Comparison of ENCODE assay signal across 8 cellular contexts in the genomic region with DNA sequence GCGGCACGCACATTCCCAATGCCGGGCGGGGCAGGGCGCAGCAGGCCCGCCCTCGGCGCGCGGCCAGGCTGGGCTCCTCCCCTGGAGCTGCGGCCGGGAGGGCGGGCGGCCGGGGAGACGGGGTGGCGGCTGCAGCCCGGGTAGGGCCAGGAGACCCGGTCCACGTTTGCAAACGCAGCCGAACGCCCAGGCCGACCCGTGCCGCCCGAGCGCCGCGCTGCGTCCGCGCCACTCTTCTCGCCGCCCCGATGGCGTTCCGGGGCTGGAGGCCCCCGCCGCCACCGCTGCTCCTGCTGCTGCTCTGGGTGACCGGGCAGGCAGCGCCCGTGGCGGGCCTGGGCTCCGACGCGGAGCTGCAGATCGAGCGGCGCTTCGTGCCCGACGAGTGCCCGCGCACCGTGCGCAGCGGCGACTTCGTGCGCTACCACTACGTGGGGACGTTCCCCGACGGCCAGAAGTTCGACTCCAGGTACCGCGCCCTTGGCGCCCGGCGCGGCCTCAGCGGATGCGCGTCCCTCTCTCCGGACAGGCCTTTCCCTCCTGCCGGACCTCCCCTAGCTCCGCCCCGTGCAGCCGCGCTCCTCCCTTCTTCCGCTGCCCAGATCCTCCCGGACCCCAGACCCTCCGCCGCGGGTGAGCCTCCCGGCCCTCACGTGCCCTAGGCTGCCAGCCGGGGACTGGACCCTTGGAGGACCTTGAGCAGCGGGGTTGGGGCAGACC. TPM values are rescaled to one million over a fixed set of nuclear protein-coding genes. Genes with fewer than 3 reads are reported as not detected.
DNase-seq lines count a peak whose midpoint lies in the region; TF ChIP-seq lines count a peak whose summit lies in the region.

Gene FKBP9 (plus strand): TSS at position 115 of the 720 bp plus-strand sequence. CDS start 134 bp downstream, at position 249.

- peaks cover 17% of the 10 kb centered on the region for H3K27me3 Mint-ChIP-seq in IgD-negative memory B cell

- H2AFZ ChIP-seq in GM23248 (peak within 1 kb of the TSS; percentile 90), SK-N-SH (ENCODE audit: low read depth) (peak within 1 kb of the TSS; percentile 98), smooth muscle cell (ENCODE audit: low read depth) (peak within 1 kb of the TSS; percentile 95)

- H3K4me1 ChIP-seq in GM23248 (ENCODE audit: insufficient read depth) (peaks cover 19% of the 10 kb centered on the region), SK-N-SH (ENCODE audit: control insufficient read depth in 1 of 2, insufficient read depth in 2 of 2, low read depth in 1 of 2, low read length in 1 of 2) (peaks cover 0 to 13% of the 10 kb centered on the region in 2 experiments; a peak in 1 of 4 replicates), smooth muscle cell (ENCODE audit: low read depth) (no peaks in the 10 kb centered on the region)

- H3K79me2 ChIP-seq in GM23248 (ENCODE audit: insufficient read depth) = peaks cover 52% of the 10 kb centered on the region
- H3K79me2 ChIP-seq in SK-N-SH (ENCODE audit: insufficient read depth) = peaks cover 48% of the 10 kb centered on the region
- peaks cover 8% of the 10 kb centered on the region for H3K79me2 ChIP-seq in smooth muscle cell (ENCODE audit: low read depth)

- WGBS in GM23248 (ENCODE audit: low coverage in 1 of 2, low lambda C conversion rate in 2 of 2, missing lambda C conversion rate in 2 of 2), 2 experiments = 1 to 2% methylated on average over 45 to 90 of the region's 91 CpGs
- 2% methylated on average over 32 of the region's 91 CpGs for WGBS in SK-N-SH (ENCODE audit: low lambda C conversion rate)
- WGBS in smooth muscle cell (ENCODE audit: low lambda C conversion rate) = under 1% methylated on average over 44 of the region's 91 CpGs

- TF ChIP-seq CTCF in SK-N-SH (IDR thresholded peaks at IDR 0.05) (no peak), smooth muscle cell (IDR thresholded peaks at IDR 0.05; ENCODE audit: borderline replicate concordance, insufficient read depth, poor library complexity, severe bottlenecking) (no peak)

- peak within 1 kb of the TSS; percentile 98 for H3K4me3 ChIP-seq in GM23248
- peak within 1 kb of the TSS; percentile 81 to 89 for H3K4me3 ChIP-seq in SK-N-SH (ENCODE audit: low read depth in 2 of 2, low read length in 1 of 2)
- H3K4me3 ChIP-seq in smooth muscle cell = peak within 1 kb of the TSS; percentile 81

- no peak for TF ChIP-seq RAD21 in SK-N-SH (IDR thresholded peaks at IDR 0.05; ENCODE audit: low read length)

- peak within 1 kb of the TSS; percentile 50 to 95 (median 80) for H3K4me3 Mint-ChIP-seq in IgD-negative memory B cell

- H3K27ac ChIP-seq in GM23248 (peak within 1 kb of the TSS; percentile 97), SK-N-SH (ENCODE audit: low read depth in 2 of 2, low read length in 1 of 2) (peak within 1 kb of the TSS; percentile 65 to 92), smooth muscle cell (ENCODE audit: low read depth) (peak within 1 kb of the TSS; percentile 48)

- POLR2A ChIA-PET in SK-N-SH (lab: Yijun Ruan, JAX) = interaction anchor here (0.9 to 2.7 kb wide), 6 partner anchors 15 to 151 kb away, joined by 4 to 16 read pairs (median 6); partner anchors contain the start of genes KBTBD2, NT5C3A and RP9

- H4K20me1 ChIP-seq in GM23248 (ENCODE audit: insufficient read depth) = no peaks in the 10 kb centered on the region
- no peaks in the 10 kb centered on the region for H4K20me1 ChIP-seq in SK-N-SH (ENCODE audit: insufficient read depth)
- H4K20me1 ChIP-seq in smooth muscle cell (ENCODE audit: low read depth) = no peaks in the 10 kb centered on the region

- H3K9me3 ChIP-seq in GM23248 (ENCODE audit: low read depth) (no peaks in the 10 kb centered on the region), SK-N-SH (no peaks in the 10 kb centered on the region), smooth muscle cell (replicated peaks; ENCODE audit: low read depth) (no peaks in the 10 kb centered on the region)

- peaks cover 2% of the 10 kb centered on the region for H3K36me3 Mint-ChIP-seq in IgD-negative memory B cell

- CTCF ChIA-PET in SK-N-SH (lab: Yijun Ruan, JAX) = interaction anchor here (1.1 to 4.2 kb wide), 6 partner anchors 14 to 157 kb away, joined by 3 to 18 read pairs (median 10); partner anchors contain the start of gene NT5C3A

- H3K36me3 ChIP-seq in GM23248 (ENCODE audit: low read depth) (0 out of 2 replicates have a peak, but pooled peaks cover 6% of the 10 kb centered on the region), SK-N-SH (replicated peaks in 1 of 2; ENCODE audit: control insufficient read depth in 1 of 2, insufficient read depth in 2 of 2, low read length in 1 of 2) (peaks cover 2 to 5% of the 10 kb centered on the region in 2 experiments), smooth muscle cell (ENCODE audit: low read depth) (no peaks in the 10 kb centered on the region)

- peaks cover 0 to 3% (median 2%) of the 10 kb centered on the region in 3 donors for H3K4me1 Mint-ChIP-seq in IgD-negative memory B cell

- no peaks in the 10 kb centered on the region for H3K9me3 Mint-ChIP-seq in IgD-negative memory B cell

- in situ Hi-C loops in GM23248 (cut with MboI) = no loop called here

- H3F3A ChIP-seq in GM23248 (ENCODE audit: insufficient read depth) = 0 out of 2 replicates have a peak, but pooled peaks cover 15% of the 10 kb centered on the region
- no peaks in the 10 kb centered on the region for H3F3A ChIP-seq in SK-N-SH (replicated peaks; ENCODE audit: insufficient read depth)
- no peaks in the 10 kb centered on the region for H3F3A ChIP-seq in smooth muscle cell (ENCODE audit: low read depth)

- DNase-seq in activated gamma-delta T cell (lab: John Stamatoyannopoulos, UW) (peak; percentile 15), activated gamma-delta T cell treated with Interleukin-2 at 50 U/mL for 16 hours (no peak), GM23248 (peak; percentile 95), SK-N-SH (peak; percentile 99), dedifferentiated amniotic fluid mesenchymal stem cell (ENCODE audit: extremely low spot score) (peak; percentile 74), kidney glomerular epithelial cell (lab: John Stamatoyannopoulos, UW) (peak; percentile 52), smooth muscle cell (lab: John Stamatoyannopoulos, UW; ENCODE audit: unreplicated experiment) (peak; percentile 69)

- no peak within 1 kb of the TSS for H3K27ac Mint-ChIP-seq in IgD-negative memory B cell

- H3K27me3 ChIP-seq in GM23248 (replicated peaks; ENCODE audit: insufficient read depth) = no peaks in the 10 kb centered on the region
- H3K27me3 ChIP-seq in SK-N-SH (ENCODE audit: insufficient read depth) = no peaks in the 10 kb centered on the region
- H3K27me3 ChIP-seq in smooth muscle cell (ENCODE audit: low read depth) = no peaks in the 10 kb centered on the region

- TF ChIP-seq EP300 in SK-N-SH (IDR thresholded peaks at IDR 0.05; ENCODE audit: borderline replicate concordance in 1 of 2, low read depth in 1 of 2, low read length in 1 of 2) = 0 out of 4 replicates have a peak, but pooled peaks of 1 of the 2 experiments have one; percentile 8

- H3K4me2 ChIP-seq in GM23248 (ENCODE audit: unreplicated experiment) (peak within 1 kb of the TSS; percentile 93), SK-N-SH (peak within 1 kb of the TSS; percentile 90), smooth muscle cell (peak within 1 kb of the TSS; percentile 92)

- H3K9ac ChIP-seq in GM23248 (peak within 1 kb of the TSS; percentile 97), SK-N-SH (peak within 1 kb of the TSS; percentile 94), smooth muscle cell (ENCODE audit: low read depth) (peak within 1 kb of the TSS; percentile 80)

- H3K9me2 ChIP-seq in GM23248 (ENCODE audit: insufficient read depth) (no peaks in the 10 kb centered on the region), SK-N-SH (no peaks in the 10 kb centered on the region)

TF ChIP-seq in SK-N-SH, 30 proteins besides CTCF, POLR2A, EP300 and RAD21 (continues in another document):
- TF ChIP-seq RFX5 (IDR thresholded peaks at IDR 0.05; ENCODE audit: low read length) (no peak), MAX (IDR thresholded peaks at IDR 0.05; ENCODE audit: low read depth) (peak; percentile 88; the same call in 1 of the 2 replicates), GABPA (IDR thresholded peaks at IDR 0.05; ENCODE audit: low read depth) (peak; percentile 67), MXI1 (IDR thresholded peaks at IDR 0.05; ENCODE audit: low read depth, low read length) (peak; percentile 86), TAF1 (IDR thresholded peaks at IDR 0.05; ENCODE audit: borderline replicate concordance, low read depth, low read length) (peak; percentile 82), FOXJ3 (CRISPR knock-in tag; IDR thresholded peaks at IDR 0.05) (peak; percentile 49; the same call in 1 of the 2 replicates), ELF1 (IDR thresholded peaks at IDR 0.05) (peak; percentile 35; the same call in 1 of the 2 replicates), PBX3 (IDR thresholded peaks at IDR 0.05) (peak; percentile 33), NFIC (IDR thresholded peaks at IDR 0.05; ENCODE audit: borderline replicate concordance) (peak; percentile 57), JUND (IDR thresholded peaks at IDR 0.05) (no peak), CHD2 (IDR thresholded peaks at IDR 0.05; ENCODE audit: low read length, partially characterized antibody) (no peak)

RNA-seq across cellular contexts. Expression of gene FKBP9, which starts in this region (rescaled TPM):
- total RNA-seq in GM23248 (2014; rRNA removed; shearing (Covaris generic)) = 555 and 556 TPM in 2 replicates
- polyA plus RNA-seq in GM23248 (2016; fragmentation: Nextera tagmentation; extraction: Ambion mirVana) = 350 and 364 TPM in 2 replicates
- 0.30 TPM for polyA plus RNA-seq in IgD-negative memory B cell
- 211 and 219 TPM in 2 replicates for polyA plus RNA-seq in SK-N-SH (2012; rRNA removed)
- 262 TPM in 2 replicates for polyA plus RNA-seq in SK-N-SH (2012; cell fraction: cytosol; rRNA removed)
- polyA plus RNA-seq in SK-N-SH (2012; cell fraction: nucleus; rRNA removed) = 143 and 147 TPM in 2 replicates
- total RNA-seq in smooth muscle cell = 99.0 and 133 TPM in 2 replicates
- 111 and 130 TPM in 2 replicates for polyA plus RNA-seq in smooth muscle cell

Comparison
In these comparisons a context has a peak if more than half of its experiments do, and no peak if none do; other contexts are left out.
1. RNA of gene FKBP9 (polyA plus RNA-seq): 350 to 364 TPM in GM23248, 143 to 262 TPM in SK-N-SH and 111 to 130 TPM in smooth muscle cell; 0.30 TPM in IgD-negative memory B cell (single experiment); every median in the first group is over 10 times any median in the second.
2. Peak in every context shown above with its lines, with median percentiles within 50 percentile points of each other: H2AFZ ChIP-seq, H3K27ac ChIP-seq, H3K4me2 ChIP-seq, H3K4me3 ChIP-seq and H3K9ac ChIP-seq.